Comparison of ENCODE assay signal across 8 cellular contexts in the genomic region with DNA sequence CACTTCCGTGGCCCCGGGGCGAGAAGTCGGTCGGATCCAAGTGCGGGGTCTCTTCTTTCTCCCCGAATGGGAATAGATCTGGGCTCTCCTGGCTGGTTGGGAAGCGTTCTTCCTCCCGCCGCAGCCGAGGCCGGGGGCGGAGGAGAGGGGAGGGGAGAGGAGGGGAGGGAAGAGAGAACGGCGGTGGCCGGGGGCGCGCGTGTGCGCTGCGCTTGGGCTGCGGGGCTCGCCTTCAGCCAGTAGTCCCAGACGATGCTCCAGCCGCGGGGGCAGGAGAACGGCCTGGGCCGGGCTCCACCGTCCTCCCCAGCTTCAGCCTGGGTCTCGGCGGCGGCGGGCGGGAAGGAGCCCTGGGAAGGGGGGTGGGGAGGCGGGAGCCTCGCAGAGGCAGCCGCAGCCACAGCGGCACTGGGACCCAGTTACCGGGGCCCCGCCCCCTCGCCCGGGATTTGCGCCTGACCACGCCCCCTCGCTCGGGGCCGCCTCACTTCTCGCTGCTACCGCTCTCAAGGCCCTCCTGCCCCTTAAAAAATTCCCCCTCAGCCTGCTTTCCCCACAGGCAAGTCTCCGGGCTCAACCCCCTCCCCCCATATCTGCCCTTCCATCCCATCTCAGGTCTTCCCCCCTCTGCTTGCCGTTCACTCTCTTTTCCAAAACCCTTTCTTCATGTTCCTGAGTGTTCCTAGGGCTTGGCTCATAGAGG. TPM values are rescaled to one million over a fixed set of nuclear protein-coding genes. Genes with fewer than 3 reads are reported as not detected.
DNase-seq lines count a peak whose midpoint lies in the region; ATAC-seq and TF ChIP-seq lines count a peak whose summit lies in the region.

A gene (minus strand): TSS at position 421 of the 703 bp plus-strand sequence. CDS start 802 bp downstream, outside the sequence.

- no peak for TF ChIP-seq CTCF in OCI-LY1 (IDR thresholded peaks at IDR 0.05; ENCODE audit: low read length)
- TF ChIP-seq CTCF in transverse colon (IDR thresholded peaks at IDR 0.05): no peak

- TF ChIP-seq POLR2A in transverse colon (IDR thresholded peaks at IDR 0.05): no peak

- peak; percentile 84 for DNase-seq in AG08395 (ENCODE audit: low spot score)
- peak; percentile 53 for DNase-seq in HCEC 1CT
- peak; percentile 56 for DNase-seq in activated naive CD4-positive, alpha-beta T cell treated with anti-CD3 and anti-CD28 coated beads, Interleukin-2, amount 50 U/mL, for 16 hours
- peak; percentile 20 for DNase-seq in globus pallidus (ENCODE audit: low spot score)
- peak; percentile 56 for DNase-seq in neuronal stem cell (ENCODE audit: low spot score)
- DNase-seq in transverse colon: peak; percentile 78

- ATAC-seq in HG02840 (IDR thresholded peaks at IDR 0.05; ENCODE audit: low FRiP score, unreplicated experiment): no peak

- no peaks in the 10 kb centered on the region for H3K27me3 ChIP-seq in OCI-LY1 (ENCODE audit: insufficient read depth, low read length)
- H3K27me3 ChIP-seq in neuronal stem cell (ENCODE audit: control insufficient read depth in 3 of 3, insufficient read depth in 3 of 3, low read depth in 1 of 3, low read length in 3 of 3): no peaks in the 10 kb centered on the region
- no peaks in the 10 kb centered on the region for H3K27me3 ChIP-seq in transverse colon

- no peak within 1 kb of the TSS for H4K8ac ChIP-seq in neuronal stem cell (ENCODE audit: low read depth, low read length)

- no peaks in the 10 kb centered on the region for H3K4me1 ChIP-seq in OCI-LY1 (ENCODE audit: insufficient read depth, low read length, severe bottlenecking)
- peaks cover 4 to 18% of the 10 kb centered on the region in 2 donors for H3K4me1 ChIP-seq in neuronal stem cell (ENCODE audit: control insufficient read depth in 2 of 2, insufficient read depth in 1 of 2, low read depth in 1 of 2, low read length in 2 of 2)
- H3K4me1 ChIP-seq in transverse colon: peaks cover 0 to 7% (median 0%) of the 10 kb centered on the region in 4 donors

- no peaks in the 10 kb centered on the region for H3K9me2 ChIP-seq in OCI-LY1 (ENCODE audit: low read depth, low read length)

- in situ Hi-C loops in transverse colon (cut with MboI; ENCODE audit: low pct_ligation_motif_present in 1 of 4, low pct_unique_long_range_greater_than_20kb in 1 of 4, low sequenced_read_pairs in 3 of 4): no loop called here

- no peak within 1 kb of the TSS for H2BK12ac ChIP-seq in neuronal stem cell (ENCODE audit: low read length)

- H3K9ac ChIP-seq in OCI-LY1 (ENCODE audit: low read length) (no peak within 1 kb of the TSS), neuronal stem cell (ENCODE audit: low read depth, low read length, poor library complexity) (peak within 1 kb of the TSS; percentile 83)

- H4K91ac ChIP-seq in neuronal stem cell (ENCODE audit: low read depth, low read length, poor library complexity): no peak within 1 kb of the TSS

- no peak within 1 kb of the TSS for H3K23ac ChIP-seq in neuronal stem cell (ENCODE audit: low read depth, low read length, poor library complexity)

- WGBS in neuronal stem cell (ENCODE audit: extremely low coverage in 2 of 2, insufficient read length in 2 of 2, insufficient replicate concordance in 1 of 2), 2 donors: no CpG with 5 or more reads among the region's 51 CpGs
- 0 to 43% methylated on average over 1 to 31 of the region's 51 CpGs for WGBS in transverse colon (ENCODE audit: low coverage in 1 of 2), 2 donors

- H3K4ac ChIP-seq in neuronal stem cell (ENCODE audit: low read length): no peak within 1 kb of the TSS

- no peaks in the 10 kb centered on the region for H3K79me1 ChIP-seq in neuronal stem cell (ENCODE audit: low read depth, low read length)

- intact Hi-C loops in transverse colon (cut with DNase I; ENCODE audit: low total_unique reads): no loop called here

- no peak within 1 kb of the TSS for H2AK5ac ChIP-seq in neuronal stem cell (ENCODE audit: low read depth, low read length)

- H3K9me3 ChIP-seq in OCI-LY1 (ENCODE audit: low read length): no peaks in the 10 kb centered on the region
- no peaks in the 10 kb centered on the region for H3K9me3 ChIP-seq in neuronal stem cell (replicated peaks in 1 of 2; ENCODE audit: control insufficient read depth in 2 of 2, insufficient read depth in 1 of 2, low read depth in 1 of 2, low read length in 2 of 2)
- no peaks in the 10 kb centered on the region for H3K9me3 ChIP-seq in transverse colon

- TF ChIP-seq EP300 in transverse colon (IDR thresholded peaks at IDR 0.05; ENCODE audit: low read depth): no peak

- H3K4me2 ChIP-seq in OCI-LY1 (ENCODE audit: low read length): peak within 1 kb of the TSS; percentile 60
- peak within 1 kb of the TSS; percentile 47 for H3K4me2 ChIP-seq in neuronal stem cell (ENCODE audit: insufficient read depth, low read length, poor library complexity, severe bottlenecking)

- H3K36me3 ChIP-seq in OCI-LY1 (ENCODE audit: insufficient read depth, low read length): no peaks in the 10 kb centered on the region
- peaks cover 0 to under 1% of the 10 kb centered on the region in 2 donors for H3K36me3 ChIP-seq in neuronal stem cell (replicated peaks in 1 of 2; ENCODE audit: control insufficient read depth in 2 of 2, insufficient read depth in 2 of 2, low read length in 2 of 2)
- no peaks in the 10 kb centered on the region for H3K36me3 ChIP-seq in transverse colon

- no peak within 1 kb of the TSS for H3K27ac ChIP-seq in OCI-LY1 (ENCODE audit: low read depth, low read length, poor library complexity, severe bottlenecking)
- H3K27ac ChIP-seq in neuronal stem cell (replicated peaks; ENCODE audit: low read length): peak within 1 kb of the TSS; percentile 85
- H3K27ac ChIP-seq in transverse colon: peak within 1 kb of the TSS; percentile 71 to 83 (median 77)

- H2AFZ ChIP-seq in OCI-LY1 (ENCODE audit: low read length) (no peak within 1 kb of the TSS), neuronal stem cell (ENCODE audit: low read length) (peak within 1 kb of the TSS; percentile 90)

- H3K18ac ChIP-seq in neuronal stem cell (ENCODE audit: low read length): peak within 1 kb of the TSS; percentile 96

- no peaks in the 10 kb centered on the region for H3F3A ChIP-seq in OCI-LY1 (ENCODE audit: insufficient read depth, low read length)

- no peak within 1 kb of the TSS for H2BK15ac ChIP-seq in neuronal stem cell (ENCODE audit: low read length)

- no peaks in the 10 kb centered on the region for H4K20me1 ChIP-seq in OCI-LY1 (ENCODE audit: insufficient read depth, low read length)

- no peak within 1 kb of the TSS for H2BK5ac ChIP-seq in neuronal stem cell (ENCODE audit: low read length)

- H3K14ac ChIP-seq in neuronal stem cell (ENCODE audit: low read length): no peak within 1 kb of the TSS

- H3K4me3 ChIP-seq in OCI-LY1 (ENCODE audit: low read depth, low read length, poor library complexity, severe bottlenecking): peak within 1 kb of the TSS; percentile 50
- H3K4me3 ChIP-seq in neuronal stem cell (ENCODE audit: low read length in 2 of 2): peak within 1 kb of the TSS; percentile 62 to 92
- H3K4me3 ChIP-seq in transverse colon: peak within 1 kb of the TSS; percentile 43 to 71 (median 64)

- no peaks in the 10 kb centered on the region for H3K79me2 ChIP-seq in OCI-LY1 (ENCODE audit: insufficient read depth, low read length)

- no peak within 1 kb of the TSS for H2BK120ac ChIP-seq in neuronal stem cell (ENCODE audit: low read depth, low read length)

RNA-seq across cellular contexts. Expression of the gene that starts here (rescaled TPM):
- polyA plus RNA-seq in neuronal stem cell (2013, experiment 1 of 2): 26.3 TPM
- 26.3 TPM for polyA plus RNA-seq in neuronal stem cell (2013, experiment 2 of 2)
- 1 to 10 TPM; 1.1 to 3.0 (median 2.5) TPM for total RNA-seq in transverse colon

Comparison
In these comparisons a context has a peak if more than half of its experiments do, and no peak if none do; other contexts are left out.
1. DNase-seq: peak in every context shown above with its lines; median percentile 84 in AG08395; 78 in transverse colon; 56 in activated naive CD4-positive, alpha-beta T cell treated with anti-CD3 and anti-CD28 coated beads, Interleukin-2, amount 50 U/mL, for 16 hours; 56 in neuronal stem cell; 53 in HCEC 1CT; 20 in globus pallidus.